1 cellular context compared by ENCODE assay signal in genomic region chr3:25663324-25664065, GRCh38.
TF ChIP-seq lines count a peak whose summit lies in the region.

No MANE protein-coding gene starts in this region.

TF ChIP-seq in IMR-90, 13 proteins besides CTCF, POLR2A, EP300 and RAD21 (continued from another document):
- TF ChIP-seq ELK1 (IDR thresholded peaks at IDR 0.05; ENCODE audit: borderline replicate concordance, low read depth, low read length) (no peak), BHLHE40 (IDR thresholded peaks at IDR 0.05; ENCODE audit: low read depth, low read length) (no peak), RFX5 (IDR thresholded peaks at IDR 0.05; ENCODE audit: low read depth, low read length) (no peak), CHD1 (IDR thresholded peaks at IDR 0.05; ENCODE audit: low read depth, low read length) (no peak), MXI1 (IDR thresholded peaks at IDR 0.05; ENCODE audit: borderline replicate concordance, low read depth, low read length) (no peak), RCOR1 (IDR thresholded peaks at IDR 0.05; ENCODE audit: insufficient replicate concordance, low read length) (no peak), FOS (IDR thresholded peaks at IDR 0.05; ENCODE audit: low read depth, low read length) (no peak), CEBPB (IDR thresholded peaks at IDR 0.05; ENCODE audit: low read depth, low read length) (no peak), NFE2L2 (IDR thresholded peaks at IDR 0.05; ENCODE audit: low read depth, low read length) (no peak)
